9 cellular contexts compared by ENCODE assay signal in the genomic region with DNA sequence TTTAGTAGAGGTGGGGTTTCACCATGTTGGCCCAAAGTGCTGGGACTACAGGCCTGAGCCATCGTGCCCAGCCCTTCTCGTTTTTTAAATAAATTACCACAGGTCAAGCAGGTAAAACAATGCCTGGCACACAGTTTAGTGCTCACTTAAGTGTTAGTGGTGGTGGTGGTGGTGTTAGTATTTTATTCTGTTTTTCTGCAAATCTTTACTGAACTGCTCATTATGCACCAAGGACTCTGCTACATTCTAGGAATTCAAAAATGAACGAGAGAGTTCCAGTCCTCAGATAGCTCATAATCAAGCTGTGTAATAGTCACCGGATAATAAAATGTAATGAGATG. TPM values are rescaled to one million over a fixed set of nuclear protein-coding genes. Genes with fewer than 3 reads are reported as not detected.
DNase-seq lines count a peak whose midpoint lies in the region; ATAC-seq, FAIRE-seq and TF ChIP-seq lines count a peak whose summit lies in the region.
"Had no signal": no experiment of that assay in that cellular context is flagged by ENCODE, and none has a peak within 500 bp of the region (broad histone marks: within the 10 kb centered on the region; RNA-seq: fewer than 3 reads in every experiment).

No MANE protein-coding gene starts in this region.

- POLR2A ChIA-PET in activated CD8-positive, alpha-beta T cell treated with anti-CD3 and anti-CD28 coated beads for 36 hours (lab: Charles Lee): interaction anchor here (0.6 to 4.9 kb wide), 6 partner anchors 17 to 122 kb away, joined by 3 to 27 read pairs (median 3); partner anchors contain the start of genes FKBP4, FOXM1 and RHNO1

- no peak for FAIRE-seq in H54 (lab: Jason Lieb, UNC)

- H3K9me3 ChIP-seq in HAP-1 (no peaks in the 10 kb centered on the region), iPS-18a (ENCODE audit: control insufficient read depth, low read depth, low read length) (no peaks in the 10 kb centered on the region)

- H3K36me3 Mint-ChIP-seq in activated CD8-positive, alpha-beta T cell treated with anti-CD3 and anti-CD28 coated beads for 36 hours (ENCODE audit: low read depth): peaks cover 32% of the 10 kb centered on the region
- H3K36me3 Mint-ChIP-seq in stimulated activated naive B cell treated with anti-CD40 and anti-IgM and Interleukin-4, amounts not matched to agents 10 μg/mL and 1 μg/mL and 100 μg/mL, for 72 hours: peaks cover 16 to 25% of the 10 kb centered on the region in 2 donors

- no peak for TF ChIP-seq CTCF in activated CD8-positive, alpha-beta T cell treated with anti-CD3 and anti-CD28 coated beads for 36 hours (IDR thresholded peaks at IDR 0.05)

- H3K4me3 ChIP-seq in HAP-1 (peak overlapping the region; percentile 94), iPS-18a (ENCODE audit: low read length) (peak overlapping the region; percentile 88)

- peak overlapping the region; percentile 93 for H3K27ac ChIP-seq in iPS-18a (ENCODE audit: low read length)

- H3K4me1 Mint-ChIP-seq in activated CD8-positive, alpha-beta T cell treated with anti-CD3 and anti-CD28 coated beads for 36 hours (ENCODE audit: low read depth): peaks cover 34% of the 10 kb centered on the region
- peaks cover 9 to 16% of the 10 kb centered on the region in 2 donors for H3K4me1 Mint-ChIP-seq in stimulated activated naive B cell treated with anti-CD40 and anti-IgM and Interleukin-4, amounts not matched to agents 10 μg/mL and 1 μg/mL and 100 μg/mL, for 72 hours

- peak overlapping the region; percentile 98 for H3K27ac Mint-ChIP-seq in activated CD8-positive, alpha-beta T cell treated with anti-CD3 and anti-CD28 coated beads for 36 hours
- H3K27ac Mint-ChIP-seq in stimulated activated naive B cell treated with anti-CD40 and anti-IgM and Interleukin-4, amounts not matched to agents 10 μg/mL and 1 μg/mL and 100 μg/mL, for 72 hours: peak overlapping the region; percentile 100

- no peaks in the 10 kb centered on the region for H3K27me3 Mint-ChIP-seq in activated CD8-positive, alpha-beta T cell treated with anti-CD3 and anti-CD28 coated beads for 36 hours
- no peaks in the 10 kb centered on the region for H3K27me3 Mint-ChIP-seq in stimulated activated naive B cell treated with anti-CD40 and anti-IgM and Interleukin-4, amounts not matched to agents 10 μg/mL and 1 μg/mL and 100 μg/mL, for 72 hours

- ATAC-seq in activated CD8-positive, alpha-beta T cell treated with anti-CD3 and anti-CD28 coated beads for 36 hours: peak; percentile 0
- peak; percentile 4 to 9 for ATAC-seq in stimulated activated naive B cell treated with anti-CD40 and anti-IgM and Interleukin-4, amounts not matched to agents 10 μg/mL and 1 μg/mL and 100 μg/mL, for 72 hours (replicated peaks)
- ATAC-seq in HG02938 (IDR thresholded peaks at IDR 0.05; ENCODE audit: unreplicated experiment): no peak

- no peak for DNase-seq in HAP-1 (ENCODE audit: low spot score in 2 of 2)
- DNase-seq in activated CD8-positive, alpha-beta T cell treated with anti-CD3 and anti-CD28 coated beads for 36 hours: no peak
- DNase-seq in stimulated activated naive B cell treated with anti-CD40 and anti-IgM and Interleukin-4, amounts not matched to agents 10 μg/mL and 1 μg/mL and 100 μg/mL, for 72 hours: no peak
- no peak for DNase-seq in H54 (ENCODE audit: insufficient read length, low spot score)
- DNase-seq in NK-92 (lab: John Stamatoyannopoulos, UW; ENCODE audit: unreplicated experiment): no peak
- DNase-seq in activated CD4-positive, alpha-beta T cell treated with anti-CD3 and anti-CD28 coated beads for 1 hour: no peak

- peaks cover 1% of the 10 kb centered on the region for H3K9me3 Mint-ChIP-seq in activated CD8-positive, alpha-beta T cell treated with anti-CD3 and anti-CD28 coated beads for 36 hours
- H3K9me3 Mint-ChIP-seq in stimulated activated naive B cell treated with anti-CD40 and anti-IgM and Interleukin-4, amounts not matched to agents 10 μg/mL and 1 μg/mL and 100 μg/mL, for 72 hours: no peaks in the 10 kb centered on the region

- peak overlapping the region; percentile 93 for H3K4me3 Mint-ChIP-seq in activated CD8-positive, alpha-beta T cell treated with anti-CD3 and anti-CD28 coated beads for 36 hours
- H3K4me3 Mint-ChIP-seq in stimulated activated naive B cell treated with anti-CD40 and anti-IgM and Interleukin-4, amounts not matched to agents 10 μg/mL and 1 μg/mL and 100 μg/mL, for 72 hours: peak overlapping the region; percentile 100

- in situ Hi-C loops in HAP-1 (cut with MboI; ENCODE audit: low sequenced_read_pairs): no loop called here

- peaks cover 4% of the 10 kb centered on the region for H3K4me1 ChIP-seq in HAP-1
- peaks cover 7% of the 10 kb centered on the region for H3K4me1 ChIP-seq in iPS-18a (ENCODE audit: control insufficient read depth, low read depth, low read length)

- CTCF ChIA-PET in activated CD8-positive, alpha-beta T cell treated with anti-CD3 and anti-CD28 coated beads for 36 hours (lab: Charles Lee): interaction anchor here (1.4 to 3.3 kb wide), 4 partner anchors 12 to 130 kb away, joined by 3 to 21 read pairs (median 12); partner anchors contain the start of gene FKBP4

- H3K36me3 ChIP-seq in HAP-1 (replicated peaks) (peaks cover 16% of the 10 kb centered on the region), iPS-18a (ENCODE audit: control insufficient read depth, low read depth, low read length) (peaks cover 9% of the 10 kb centered on the region)

- intact Hi-C loops in activated CD8-positive, alpha-beta T cell treated with anti-CD3 and anti-CD28 coated beads for 36 hours (cut with micrococcal nuclease): no loop called here

- peak overlapping the region; percentile 93 for H3K9ac ChIP-seq in iPS-18a (ENCODE audit: low read length)

- H3K27me3 ChIP-seq in HAP-1 (ENCODE audit: low read depth): no peaks in the 10 kb centered on the region
- no peaks in the 10 kb centered on the region for H3K27me3 ChIP-seq in iPS-18a (ENCODE audit: control insufficient read depth, insufficient read depth, low read length)

- no peak for TF ChIP-seq POLR2A in H54 (IDR thresholded peaks at IDR 0.05; ENCODE audit: low read depth, low read length)

RNA-seq across cellular contexts. Expression of gene ITFG2, which starts 0.7 kb away (rescaled TPM):
- total RNA-seq in activated CD8-positive, alpha-beta T cell treated with anti-CD3 and anti-CD28 coated beads for 36 hours: 10 to 100 TPM; 25.4 to 25.8 TPM

RNA-seq across cellular contexts. Expression of gene FKBP4, which starts 18.4 kb away (rescaled TPM):
- 100 to 1,000 TPM; 206 to 219 TPM for total RNA-seq in activated CD8-positive, alpha-beta T cell treated with anti-CD3 and anti-CD28 coated beads for 36 hours

RNA-seq across cellular contexts. Expression of gene NRIP2, which starts 21.7 kb away (rescaled TPM):
- not detected for total RNA-seq in activated CD8-positive, alpha-beta T cell treated with anti-CD3 and anti-CD28 coated beads for 36 hours
- total RNA-seq: RPMI7951 had no signal

RNA-seq across cellular contexts. Expression of gene TEX52, which starts 43.7 kb away (rescaled TPM):
- under 1 TPM; 0.29 to 0.36 TPM for total RNA-seq in activated CD8-positive, alpha-beta T cell treated with anti-CD3 and anti-CD28 coated beads for 36 hours
- total RNA-seq: RPMI7951 had no signal
